14 cellular contexts compared by ENCODE assay signal in the genomic region with DNA sequence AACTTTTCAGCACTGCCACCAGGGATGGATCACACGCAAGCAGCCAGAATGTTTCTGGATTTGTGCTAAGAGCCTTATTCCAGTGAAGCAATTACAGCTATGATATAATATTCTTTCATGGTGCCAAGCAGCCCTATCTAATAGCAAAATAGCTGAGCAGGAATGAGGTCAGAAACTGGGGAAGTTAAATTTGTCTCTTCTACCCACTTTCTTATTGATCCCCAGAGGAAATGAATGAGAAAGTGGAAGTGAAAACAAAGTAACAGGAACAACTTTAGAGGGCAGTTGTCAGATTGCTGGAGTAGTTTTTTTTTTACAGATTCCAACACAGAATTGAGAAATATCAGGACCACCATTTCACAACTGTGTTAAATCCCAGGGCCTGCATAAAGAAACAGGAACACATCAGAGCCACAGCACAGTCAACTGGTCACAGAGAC. TPM values are rescaled to one million over a fixed set of nuclear protein-coding genes. Genes with fewer than 3 reads are reported as not detected.
A peak's percentile ranks its signal among the peaks of the same experiment; 100 is the strongest.
DNase-seq lines count a peak whose midpoint lies in the region; ATAC-seq and TF ChIP-seq lines count a peak whose summit lies in the region.
"Had no signal": no experiment of that assay in that cellular context is flagged by ENCODE, and none has a peak within 500 bp of the region (broad histone marks: within the 10 kb centered on the region; RNA-seq: fewer than 3 reads in every experiment).

No MANE protein-coding gene starts in this region.

- no peak overlapping the region for H2AFZ ChIP-seq in KMS-11 (ENCODE audit: low read depth)

- H3K9me3 ChIP-seq in effector memory CD4-positive, alpha-beta T cell (ENCODE audit: control insufficient read depth, low read length) = no peaks in the 10 kb centered on the region

- no peaks in the 10 kb centered on the region for H3K79me2 ChIP-seq in KMS-11 (ENCODE audit: insufficient read depth, low read depth)

- peaks cover 5% of the 10 kb centered on the region for H3K4me1 ChIP-seq in KMS-11 (ENCODE audit: low read depth, poor library complexity, severe bottlenecking)
- H3K4me1 ChIP-seq in effector memory CD4-positive, alpha-beta T cell (ENCODE audit: control insufficient read depth, insufficient read depth, low read length, poor library complexity, severe bottlenecking) = no peaks in the 10 kb centered on the region

- no peaks in the 10 kb centered on the region for H3K36me3 ChIP-seq in KMS-11 (ENCODE audit: insufficient read depth)
- peaks cover 20% of the 10 kb centered on the region for H3K36me3 ChIP-seq in effector memory CD4-positive, alpha-beta T cell (ENCODE audit: control insufficient read depth, insufficient read depth, low read length)

- intact Hi-C loops in left cardiac atrium (cut with DNase I) = no loop called here

- no peak overlapping the region for H3K9ac ChIP-seq in KMS-11

- TF ChIP-seq CTCF in KMS-11 (conservative IDR thresholded peaks at IDR 0.05; ENCODE audit: low read depth, low read length) = no peak

- H4K20me1 ChIP-seq in KMS-11 (ENCODE audit: insufficient read depth) = no peaks in the 10 kb centered on the region

- ATAC-seq in GM21367 (IDR thresholded peaks at IDR 0.05; ENCODE audit: unreplicated experiment) (peak; percentile 81), left cardiac atrium (peak; percentile 82 to 96)
- ATAC-seq: left lobe of liver had no signal

- H3K4me2 ChIP-seq in KMS-11 = 0 out of 2 replicates have a peak overlapping the region, but pooled peaks have one; percentile 5

- no peak overlapping the region for H3K4me3 ChIP-seq in KMS-11 (IDR thresholded peaks at IDR 0.05; ENCODE audit: insufficient read depth, low read depth, low read length)
- no peak overlapping the region for H3K4me3 ChIP-seq in effector memory CD4-positive, alpha-beta T cell (ENCODE audit: insufficient read depth, low read depth, low read length, poor library complexity, severe bottlenecking)

- H3K27ac ChIP-seq in KMS-11 = no peak overlapping the region
- no peak overlapping the region for H3K27ac ChIP-seq in effector memory CD4-positive, alpha-beta T cell (ENCODE audit: insufficient read depth, low read length, poor library complexity, severe bottlenecking)

- no peaks in the 10 kb centered on the region for H3K27me3 ChIP-seq in KMS-11 (ENCODE audit: insufficient read depth, low read depth)
- H3K27me3 ChIP-seq in effector memory CD4-positive, alpha-beta T cell (replicated peaks; ENCODE audit: control insufficient read depth, insufficient read depth, low read length, poor library complexity, severe bottlenecking) = no peaks in the 10 kb centered on the region

- DNase-seq in CD1c-positive myeloid dendritic cell (ENCODE audit: extremely low spot score) = peak; percentile 80
- no peak for DNase-seq in left cardiac atrium
- DNase-seq in NCI-H187 treated with DMSO at 0.1 percent for 48 hours (lab: John Stamatoyannopoulos, UW) = no peak
- no peak for DNase-seq in effector memory CD4-positive, alpha-beta T cell
- DNase-seq in NCI-H1436 treated with DMSO at 0.1 percent for 48 hours (lab: John Stamatoyannopoulos, UW) = no peak
- DNase-seq in DMS79 (lab: John Stamatoyannopoulos, UW) = no peak
- DNase-seq: activated CD4-positive, alpha-beta T cell treated with anti-CD3 and anti-CD28 coated beads for 48 hours; CD4-positive, CD25-positive, alpha-beta regulatory T cell; H7; NCI-H1436; stimulated activated CD4-positive, alpha-beta T cell treated with anti-CD3 and anti-CD28 coated beads, Interleukin-4, amount 100 ng/mL, for 1 hour had no signal

RNA-seq across cellular contexts. Expression of gene GCH1, which starts 44.8 kb away (rescaled TPM):
- total RNA-seq in left cardiac atrium = 1 to 10 TPM; 2.1 to 5.5 TPM
